In genomic region chr5:7881816-7882215, GRCh38 we compare ENCODE assay signal across 16 cellular contexts. TPM values are rescaled to one million over a fixed set of nuclear protein-coding genes. Genes with fewer than 3 reads are reported as not detected.
DNase-seq lines count a peak whose midpoint lies in the region; ATAC-seq lines count a peak whose summit lies in the region.
"Had no signal": no experiment of that assay in that cellular context is flagged by ENCODE, and none has a peak within 500 bp of the region (broad histone marks: within the 10 kb centered on the region; RNA-seq: fewer than 3 reads in every experiment).

No MANE protein-coding gene starts in this region.

- no peak overlapping the region for H3K14ac ChIP-seq in trophoblast cell (ENCODE audit: low read length)

- WGBS in trophoblast cell (ENCODE audit: extremely low coverage, insufficient coverage, insufficient read length) = no CpG with 5 or more reads among the region's 2 CpGs

- DNase-seq in activated naive CD4-positive, alpha-beta T cell treated with anti-CD3 and anti-CD28 coated beads, Interleukin-2, amount 10 ng/mL, durations not matched to agents 7 days and 5 days = no peak
- DNase-seq in hippocampal formation (lab: John Stamatoyannopoulos, UW) = peak; percentile 58 to 61
- no peak for DNase-seq in trophoblast cell
- no peak for DNase-seq in activated CD8-positive, alpha-beta memory T cell treated with anti-CD3 and anti-CD28 coated beads, Interleukin-2, amount 50 U/mL, for 4 hours
- no peak for DNase-seq in natural killer cell treated with Interleukin-12 subunit alpha and Interleukin-12 subunit beta and Interleukin-15 and Interleukin-18, amount 100 ng/mL, for 72 hours (ENCODE audit: low spot score)
- no peak for DNase-seq in mucosa of gallbladder (ENCODE audit: low spot score)
- no peak for DNase-seq in activated naive CD8-positive, alpha-beta T cell treated with anti-CD3 and anti-CD28 coated beads for 36 hours
- DNase-seq: HCEC 1CT, NCI-H1930, NCI-H2171 treated with DMSO at 0.1 percent for 48 hours, NCI-H510A treated with DMSO at 0.1 percent for 48 hours had no signal

- H2AK5ac ChIP-seq in trophoblast cell (ENCODE audit: low read length) = no peak overlapping the region

- H3K4me3 ChIP-seq in trophoblast cell (ENCODE audit: low read depth, low read length) = peak overlapping the region; percentile 25
- H3K4me3 ChIP-seq: BLaER1 treated with 17β-estradiol and CSF1 and Interleukin-3, amounts not matched to agents 10 nM and 100 nM; GM12878 had no signal

- H4K91ac ChIP-seq in trophoblast cell (ENCODE audit: low read depth, low read length) = no peak overlapping the region

- no peak overlapping the region for H3K27ac ChIP-seq in trophoblast cell (ENCODE audit: low read depth, low read length)
- H3K27ac ChIP-seq: 22Rv1 had no signal

- H2BK5ac ChIP-seq in trophoblast cell (ENCODE audit: low read depth, low read length, poor library complexity) = no peak overlapping the region

- no peaks in the 10 kb centered on the region for H3K79me2 ChIP-seq in trophoblast cell (ENCODE audit: control insufficient read depth, insufficient read depth, low read length, poor library complexity)

- H3K36me3 ChIP-seq in trophoblast cell (ENCODE audit: control insufficient read depth in 1 of 2, insufficient read depth in 2 of 2, low read length in 2 of 2) = peaks cover 21 to 45% of the 10 kb centered on the region in 2 experiments

- H3K4me2 ChIP-seq in trophoblast cell (ENCODE audit: low read length) = no peak overlapping the region

- no peak overlapping the region for H3K23ac ChIP-seq in trophoblast cell (ENCODE audit: low read length)

- H3K9me3 ChIP-seq in trophoblast cell (ENCODE audit: insufficient read depth, low read depth, low read length) = no peaks in the 10 kb centered on the region
- H3K9me3 ChIP-seq: BLaER1 treated with 17β-estradiol and CSF1 and Interleukin-3, amounts not matched to agents 10 nM and 100 nM had no signal

- CTCF ChIA-PET in activated naive CD4-positive, alpha-beta T cell treated with anti-CD3 and anti-CD28 coated beads, Interleukin-2, amount 10 ng/mL, durations not matched to agents 7 days and 5 days (lab: Charles Lee) = interaction anchor here (1.3 kb wide), 1 partner anchor 15 kb away, joined by 3 read pairs; no protein-coding TSS in a partner anchor

- H3K27ac Mint-ChIP-seq in activated naive CD4-positive, alpha-beta T cell treated with anti-CD3 and anti-CD28 coated beads, Interleukin-2, amount 50 U/mL, for 24 hours = peak overlapping the region; percentile 14
- H3K27ac Mint-ChIP-seq in activated naive CD4-positive, alpha-beta T cell treated with anti-CD3 and anti-CD28 coated beads, Interleukin-2, amount 10 ng/mL, durations not matched to agents 7 days and 5 days = no peak overlapping the region
- peak overlapping the region in 1 of 2 donors; percentile 68 for H3K27ac Mint-ChIP-seq in natural killer cell treated with Interleukin-12 subunit alpha and Interleukin-12 subunit beta and Interleukin-15 and Interleukin-18, amount 100 ng/mL, for 72 hours
- H3K27ac Mint-ChIP-seq in activated naive CD8-positive, alpha-beta T cell treated with anti-CD3 and anti-CD28 coated beads for 36 hours = no peak overlapping the region

- H3K4me1 ChIP-seq in trophoblast cell (ENCODE audit: control insufficient read depth in 1 of 2, insufficient read depth in 2 of 2, low read length in 2 of 2) = no peaks in the 10 kb centered on the region

- H3K79me1 ChIP-seq in trophoblast cell (ENCODE audit: low read length) = no peaks in the 10 kb centered on the region

- H3K9me3 Mint-ChIP-seq in activated naive CD4-positive, alpha-beta T cell treated with anti-CD3 and anti-CD28 coated beads, Interleukin-2, amount 50 U/mL, for 24 hours = no peaks in the 10 kb centered on the region
- H3K9me3 Mint-ChIP-seq in activated naive CD4-positive, alpha-beta T cell treated with anti-CD3 and anti-CD28 coated beads, Interleukin-2, amount 10 ng/mL, durations not matched to agents 7 days and 5 days = no peaks in the 10 kb centered on the region
- no peaks in the 10 kb centered on the region for H3K9me3 Mint-ChIP-seq in natural killer cell treated with Interleukin-12 subunit alpha and Interleukin-12 subunit beta and Interleukin-15 and Interleukin-18, amount 100 ng/mL, for 72 hours
- H3K9me3 Mint-ChIP-seq in activated naive CD8-positive, alpha-beta T cell treated with anti-CD3 and anti-CD28 coated beads for 36 hours = no peaks in the 10 kb centered on the region

- H3K36me3 Mint-ChIP-seq in activated naive CD4-positive, alpha-beta T cell treated with anti-CD3 and anti-CD28 coated beads, Interleukin-2, amount 50 U/mL, for 24 hours = peaks cover 21% of the 10 kb centered on the region
- H3K36me3 Mint-ChIP-seq in activated naive CD4-positive, alpha-beta T cell treated with anti-CD3 and anti-CD28 coated beads, Interleukin-2, amount 10 ng/mL, durations not matched to agents 7 days and 5 days = peaks cover 59% of the 10 kb centered on the region
- H3K36me3 Mint-ChIP-seq in natural killer cell treated with Interleukin-12 subunit alpha and Interleukin-12 subunit beta and Interleukin-15 and Interleukin-18, amount 100 ng/mL, for 72 hours = peaks cover 45% of the 10 kb centered on the region
- peaks cover 36% of the 10 kb centered on the region for H3K36me3 Mint-ChIP-seq in activated naive CD8-positive, alpha-beta T cell treated with anti-CD3 and anti-CD28 coated beads for 36 hours

- no peak overlapping the region for H2BK12ac ChIP-seq in trophoblast cell (ENCODE audit: low read length)

- no peaks in the 10 kb centered on the region for H3K27me3 Mint-ChIP-seq in activated naive CD4-positive, alpha-beta T cell treated with anti-CD3 and anti-CD28 coated beads, Interleukin-2, amount 50 U/mL, for 24 hours
- H3K27me3 Mint-ChIP-seq in activated naive CD4-positive, alpha-beta T cell treated with anti-CD3 and anti-CD28 coated beads, Interleukin-2, amount 10 ng/mL, durations not matched to agents 7 days and 5 days = no peaks in the 10 kb centered on the region
- no peaks in the 10 kb centered on the region for H3K27me3 Mint-ChIP-seq in natural killer cell treated with Interleukin-12 subunit alpha and Interleukin-12 subunit beta and Interleukin-15 and Interleukin-18, amount 100 ng/mL, for 72 hours
- no peaks in the 10 kb centered on the region for H3K27me3 Mint-ChIP-seq in activated naive CD8-positive, alpha-beta T cell treated with anti-CD3 and anti-CD28 coated beads for 36 hours

- H3K4me3 Mint-ChIP-seq in activated naive CD4-positive, alpha-beta T cell treated with anti-CD3 and anti-CD28 coated beads, Interleukin-2, amount 50 U/mL, for 24 hours = no peak overlapping the region
- no peak overlapping the region for H3K4me3 Mint-ChIP-seq in activated naive CD4-positive, alpha-beta T cell treated with anti-CD3 and anti-CD28 coated beads, Interleukin-2, amount 10 ng/mL, durations not matched to agents 7 days and 5 days
- no peak overlapping the region for H3K4me3 Mint-ChIP-seq in natural killer cell treated with Interleukin-12 subunit alpha and Interleukin-12 subunit beta and Interleukin-15 and Interleukin-18, amount 100 ng/mL, for 72 hours
- H3K4me3 Mint-ChIP-seq in activated naive CD8-positive, alpha-beta T cell treated with anti-CD3 and anti-CD28 coated beads for 36 hours = no peak overlapping the region

- no peak overlapping the region for H2BK120ac ChIP-seq in trophoblast cell (ENCODE audit: insufficient read depth, low read length, poor library complexity)

- no peak overlapping the region for H3K4ac ChIP-seq in trophoblast cell (ENCODE audit: low read depth, low read length)

- H4K8ac ChIP-seq in trophoblast cell (ENCODE audit: low read depth, low read length) = no peak overlapping the region

- peaks cover 37% of the 10 kb centered on the region for H3K4me1 Mint-ChIP-seq in activated naive CD4-positive, alpha-beta T cell treated with anti-CD3 and anti-CD28 coated beads, Interleukin-2, amount 50 U/mL, for 24 hours
- peaks cover 6% of the 10 kb centered on the region for H3K4me1 Mint-ChIP-seq in activated naive CD4-positive, alpha-beta T cell treated with anti-CD3 and anti-CD28 coated beads, Interleukin-2, amount 10 ng/mL, durations not matched to agents 7 days and 5 days
- peaks cover 39 to 43% of the 10 kb centered on the region in 2 donors for H3K4me1 Mint-ChIP-seq in natural killer cell treated with Interleukin-12 subunit alpha and Interleukin-12 subunit beta and Interleukin-15 and Interleukin-18, amount 100 ng/mL, for 72 hours (ENCODE audit: low read depth in 2 of 2)
- peaks cover 35% of the 10 kb centered on the region for H3K4me1 Mint-ChIP-seq in activated naive CD8-positive, alpha-beta T cell treated with anti-CD3 and anti-CD28 coated beads for 36 hours

- no peaks in the 10 kb centered on the region for H3K27me3 ChIP-seq in trophoblast cell (ENCODE audit: insufficient read depth, low read length)
- H3K27me3 ChIP-seq: BLaER1 treated with 17β-estradiol and CSF1 and Interleukin-3, amounts not matched to agents 10 nM and 100 nM had no signal

- H2AFZ ChIP-seq in trophoblast cell (ENCODE audit: insufficient read depth, low read length, poor library complexity) = no peak overlapping the region

- H4K12ac ChIP-seq in trophoblast cell (ENCODE audit: low read depth, low read length) = no peak overlapping the region

- ATAC-seq in natural killer cell treated with Interleukin-12 subunit alpha and Interleukin-12 subunit beta and Interleukin-15 and Interleukin-18, amount 100 ng/mL, for 72 hours = no peak

- no peak overlapping the region for H3K18ac ChIP-seq in trophoblast cell (ENCODE audit: low read length)

- H3K9ac ChIP-seq in trophoblast cell (ENCODE audit: low read length) = no peak overlapping the region
- H3K9ac ChIP-seq: BLaER1 treated with 17β-estradiol and CSF1 and Interleukin-3, amounts not matched to agents 10 nM and 100 nM had no signal

RNA-seq across cellular contexts. Expression of gene MTRR, which starts 12.9 kb away (rescaled TPM):
- 26.2 and 27.7 TPM in 2 replicates for polyA plus RNA-seq in trophoblast cell (2013)
- total RNA-seq in natural killer cell treated with Interleukin-12 subunit alpha and Interleukin-12 subunit beta and Interleukin-15 and Interleukin-18, amount 100 ng/mL, for 72 hours = 10 to 100 TPM; 72.7 to 91.3 TPM
- 42.9 TPM for total RNA-seq in mucosa of gallbladder
- total RNA-seq in activated naive CD8-positive, alpha-beta T cell treated with anti-CD3 and anti-CD28 coated beads for 36 hours = 10 to 100 TPM; 54.1 to 67.2 TPM

RNA-seq across cellular contexts. Expression of gene FASTKD3, which starts 13.0 kb away (rescaled TPM):
- 4.1 and 4.2 TPM in 2 replicates for polyA plus RNA-seq in trophoblast cell (2013)
- total RNA-seq in natural killer cell treated with Interleukin-12 subunit alpha and Interleukin-12 subunit beta and Interleukin-15 and Interleukin-18, amount 100 ng/mL, for 72 hours = 10 to 100 TPM; 13.6 to 16.2 TPM
- total RNA-seq in mucosa of gallbladder = 5.5 TPM
- total RNA-seq in activated naive CD8-positive, alpha-beta T cell treated with anti-CD3 and anti-CD28 coated beads for 36 hours = 10 to 100 TPM; 23.3 to 23.6 TPM

RNA-seq across cellular contexts. Expression of gene CFAP90, which starts 30.9 kb away (rescaled TPM):
- polyA plus RNA-seq in trophoblast cell (2013) = 0.52 and 0.56 TPM in 2 replicates
- total RNA-seq in natural killer cell treated with Interleukin-12 subunit alpha and Interleukin-12 subunit beta and Interleukin-15 and Interleukin-18, amount 100 ng/mL, for 72 hours = not detected
- not detected for total RNA-seq in mucosa of gallbladder
- not detected for total RNA-seq in activated naive CD8-positive, alpha-beta T cell treated with anti-CD3 and anti-CD28 coated beads for 36 hours
- total RNA-seq: GM12878, HT1080 had no signal
- polyA plus RNA-seq: GM12878 had no signal

Comparison
In these comparisons a context has a peak if more than half of its experiments do, and no peak if none do; other contexts are left out.
1. DNase-seq: peak in hippocampal formation (2 of 2); none in activated naive CD4-positive, alpha-beta T cell treated with anti-CD3 and anti-CD28 coated beads, Interleukin-2, amount 10 ng/mL, durations not matched to agents 7 days and 5 days (single experiment), trophoblast cell (0 of 2), activated CD8-positive, alpha-beta memory T cell treated with anti-CD3 and anti-CD28 coated beads, Interleukin-2, amount 50 U/mL, for 4 hours (single experiment), natural killer cell treated with Interleukin-12 subunit alpha and Interleukin-12 subunit beta and Interleukin-15 and Interleukin-18, amount 100 ng/mL, for 72 hours (single experiment), mucosa of gallbladder (single experiment) and activated naive CD8-positive, alpha-beta T cell treated with anti-CD3 and anti-CD28 coated beads for 36 hours (single experiment).